9 cellular contexts compared by ENCODE assay signal in genomic region chr18:26863122-26863879, GRCh38. TPM values are rescaled to one million over a fixed set of nuclear protein-coding genes. Genes with fewer than 3 reads are reported as not detected.
DNase-seq lines count a peak whose midpoint lies in the region; ATAC-seq and TF ChIP-seq lines count a peak whose summit lies in the region.
"Had no signal": no experiment of that assay in that cellular context is flagged by ENCODE, and none has a peak within 500 bp of the region (broad histone marks: within the 10 kb centered on the region; RNA-seq: fewer than 3 reads in every experiment).

No MANE protein-coding gene starts in this region.

- H3K4me3 Mint-ChIP-seq in endothelial cell (ENCODE audit: unreplicated experiment): peak overlapping the region; percentile 88

- peaks cover under 1% of the 10 kb centered on the region for H3K4me1 ChIP-seq in muscle layer of colon (ENCODE audit: insufficient read depth, low read length)

- no peak for TF ChIP-seq CTCF in endothelial cell (IDR thresholded peaks at IDR 0.05; ENCODE audit: unreplicated experiment)

- no peak overlapping the region for H3K9ac ChIP-seq in muscle layer of colon (ENCODE audit: low read length)

- no peaks in the 10 kb centered on the region for H3K27me3 Mint-ChIP-seq in endothelial cell (ENCODE audit: unreplicated experiment)

- H3K9me3 ChIP-seq in muscle layer of colon (ENCODE audit: low read length): no peaks in the 10 kb centered on the region

- H3K27ac Mint-ChIP-seq in endothelial cell (ENCODE audit: unreplicated experiment): no peak overlapping the region

- ATAC-seq in GM21447 (IDR thresholded peaks at IDR 0.05; ENCODE audit: unreplicated experiment) (no peak), GM21360 (IDR thresholded peaks at IDR 0.05; ENCODE audit: unreplicated experiment) (no peak), HG03196 (IDR thresholded peaks at IDR 0.05; ENCODE audit: unreplicated experiment) (no peak)

- DNase-seq in COR-L47 (lab: John Stamatoyannopoulos, UW) (peak; percentile 77), NCI-H2171 treated with DMSO at 0.1 percent for 48 hours (lab: John Stamatoyannopoulos, UW) (peak; percentile 89), endothelial cell (ENCODE audit: low spot score) (peak; percentile 36)
- DNase-seq in stimulated activated CD4-positive, alpha-beta T cell treated with anti-CD3 and anti-CD28 coated beads, Interleukin-4, amount 100 ng/mL, for 1 hour: no peak

- H3K4me1 Mint-ChIP-seq in endothelial cell (ENCODE audit: unreplicated experiment): peaks cover 4% of the 10 kb centered on the region

- no peak overlapping the region for H3K27ac ChIP-seq in muscle layer of colon (ENCODE audit: low read depth, low read length)

- no peaks in the 10 kb centered on the region for H3K36me3 Mint-ChIP-seq in endothelial cell (ENCODE audit: low read depth, unreplicated experiment)

- no peaks in the 10 kb centered on the region for H3K36me3 ChIP-seq in muscle layer of colon (ENCODE audit: insufficient read depth, low read length)

- H3K4me3 ChIP-seq in muscle layer of colon (ENCODE audit: low read depth in 1 of 2, low read length in 2 of 2): peak overlapping the region; percentile 7 to 54

- H3K9me3 Mint-ChIP-seq in endothelial cell (ENCODE audit: unreplicated experiment): no peaks in the 10 kb centered on the region

- H3K27me3 ChIP-seq in muscle layer of colon (ENCODE audit: control insufficient read depth in 1 of 2, insufficient read depth in 2 of 2, low read length in 2 of 2): peaks cover 0 to 8% of the 10 kb centered on the region in 2 donors

RNA-seq across cellular contexts. Expression of gene AQP4, which starts 2.2 kb away (rescaled TPM):
- total RNA-seq in endothelial cell (ENCODE audit: unreplicated experiment): 0.05 TPM
- total RNA-seq: lung microvascular endothelial cell had no signal
